In genomic region chr11:13963169-13963948, GRCh38 we compare ENCODE assay signal across 8 cellular contexts. TPM values are rescaled to one million over a fixed set of nuclear protein-coding genes. Genes with fewer than 3 reads are reported as not detected.
A peak's percentile ranks its signal among the peaks of the same experiment; 100 is the strongest.
DNase-seq lines count a peak whose midpoint lies in the region; ATAC-seq, FAIRE-seq and TF ChIP-seq lines count a peak whose summit lies in the region.

No MANE protein-coding gene starts in this region.

- H3K4me3 ChIP-seq in ovary (peak overlapping the region; percentile 53), gastrocnemius medialis (peak overlapping the region in 2 of 4 donors; percentile 18 to 28)

- peak overlapping the region; percentile 54 to 59 for H3K27ac ChIP-seq in ovary
- no peak overlapping the region for H3K27ac ChIP-seq in gastrocnemius medialis

- TF ChIP-seq CTCF in ovary (IDR thresholded peaks at IDR 0.05) (no peak), gastrocnemius medialis (IDR thresholded peaks at IDR 0.05 in 4 of 5, conservative IDR thresholded peaks at IDR 0.05 in 1 of 5) (no peak), CD14-positive monocyte (IDR thresholded peaks at IDR 0.05) (no peak)

- H3K4me3 Mint-ChIP-seq in CD14-positive monocyte: peak overlapping the region in 1 of 2 donors; percentile 80

- peaks cover 0 to 5% (median 0%) of the 10 kb centered on the region in 7 donors for H3K9me3 Mint-ChIP-seq in CD14-positive monocyte

- TF ChIP-seq POLR2A in ovary (IDR thresholded peaks at IDR 0.05) (no peak), gastrocnemius medialis (IDR thresholded peaks at IDR 0.05) (no peak)

- no peaks in the 10 kb centered on the region; the same call in 1 of the 2 replicates for H3K9me3 ChIP-seq in ES-I3 (ENCODE audit: control insufficient read depth, insufficient read depth, low read length)
- H3K9me3 ChIP-seq in ovary: no peaks in the 10 kb centered on the region
- H3K9me3 ChIP-seq in gastrocnemius medialis: no peaks in the 10 kb centered on the region

- H3K36me3 ChIP-seq in ES-I3 (ENCODE audit: insufficient read depth, low read length): no peaks in the 10 kb centered on the region
- no peaks in the 10 kb centered on the region for H3K36me3 ChIP-seq in ovary
- H3K36me3 ChIP-seq in gastrocnemius medialis: no peaks in the 10 kb centered on the region

- intact Hi-C loops in ovary (cut with DNase I) (loop anchor here in 1 of 4 donors (10.0 kb wide), 1 partner anchor 61 kb away; no protein-coding TSS in a partner anchor), gastrocnemius medialis (cut with DNase I; ENCODE audit: low total_unique reads) (no loop called here), CD14-positive monocyte (cut with micrococcal nuclease) (no loop called here)

- no peak for ATAC-seq in gastrocnemius medialis

- H3K4me1 Mint-ChIP-seq in CD14-positive monocyte: peaks cover 6% of the 10 kb centered on the region

- H3K9ac ChIP-seq in ES-I3 (ENCODE audit: low read depth, low read length): peak overlapping the region; percentile 71

- FAIRE-seq in frontal cortex (lab: Jason Lieb, UNC): no peak

- 1 to 2% (median 1%) methylated on average over 23 to 60 of the region's 60 CpGs for WGBS in ovary, 3 donors

- peaks cover 26% of the 10 kb centered on the region for H3K4me1 ChIP-seq in ES-I3 (ENCODE audit: insufficient read depth, low read length)
- peaks cover 2% of the 10 kb centered on the region for H3K4me1 ChIP-seq in ovary (ENCODE audit: insufficient read depth)
- H3K4me1 ChIP-seq in gastrocnemius medialis: peaks cover 0 to 3% of the 10 kb centered on the region in 2 donors

- TF ChIP-seq EP300 in ovary (IDR thresholded peaks at IDR 0.05): no peak

- H3K27ac Mint-ChIP-seq in CD14-positive monocyte: no peak overlapping the region

- H3K27me3 Mint-ChIP-seq in CD14-positive monocyte (ENCODE audit: low read depth in 3 of 3): peaks cover 63 to 87% (median 73%) of the 10 kb centered on the region in 3 donors

- H3K27me3 ChIP-seq in ovary: no peaks in the 10 kb centered on the region
- peaks cover 44 to 58% (median 44%) of the 10 kb centered on the region in 3 donors for H3K27me3 ChIP-seq in gastrocnemius medialis

- peak; percentile 44 to 49 for DNase-seq in activated CD4-positive, alpha-beta T cell treated with anti-CD3 and anti-CD28 coated beads, Interleukin-2, amount 50 U/mL, for 48 hours
- DNase-seq in frontal cortex (ENCODE audit: low spot score in 2 of 2): peak; percentile 33 to 41
- DNase-seq in ovary: peak in 4 of 5 donors; percentile 50 to 67 (median 60)
- no peak for DNase-seq in gastrocnemius medialis
- DNase-seq in CD14-positive monocyte (ENCODE audit: low spot score): no peak
- no peak for DNase-seq in DMS153 treated with DMSO at 0.1 percent for 48 hours (lab: John Stamatoyannopoulos, UW; ENCODE audit: unreplicated experiment)
- DNase-seq in SHP77 (lab: John Stamatoyannopoulos, UW): no peak

- in situ Hi-C loops in gastrocnemius medialis (cut with MboI; ENCODE audit: low sequenced_read_pairs in 4 of 4): loop anchor here in 1 of 4 donors (25.0 kb wide), 1 partner anchor 274 kb away; no protein-coding TSS in a partner anchor

- H3K36me3 Mint-ChIP-seq in CD14-positive monocyte: peaks cover 0 to 2% of the 10 kb centered on the region in 2 donors

RNA-seq across cellular contexts. Expression of gene SPON1, which starts 0.8 kb away (rescaled TPM):
- total RNA-seq in frontal cortex (33.4 TPM), ovary (100 to 1,000 TPM in 3 of 7 donors, 10 to 100 TPM in 4; 11.9 to 112 (median 56.4) TPM), gastrocnemius medialis (1 to 10 TPM in 1 of 4 donors, under 1 TPM in 3; 0.10 to 1.6 (median 0.36) TPM)
- polyA plus RNA-seq in ovary (10 to 100 TPM; 18.5 to 69.8 TPM), CD14-positive monocyte (not detected)

Comparison
In these comparisons a context has a peak if more than half of its experiments do, and no peak if none do; other contexts are left out.
1. DNase-seq: peak in activated CD4-positive, alpha-beta T cell treated with anti-CD3 and anti-CD28 coated beads, Interleukin-2, amount 50 U/mL, for 48 hours (2 of 2), frontal cortex (2 of 2) and ovary (4 of 5); none in gastrocnemius medialis (0 of 2), CD14-positive monocyte (single experiment), DMS153 treated with DMSO at 0.1 percent for 48 hours (single experiment) and SHP77 (0 of 2).
2. H3K27ac ChIP-seq: peak in ovary (2 of 2); none in gastrocnemius medialis (0 of 4).
3. RNA of gene SPON1, which starts 0.8 kb away (total RNA-seq): 11.9 to 112 TPM in ovary and 33.4 TPM in frontal cortex (single experiment); 0.10 to 1.6 TPM in gastrocnemius medialis; every median in the first group is over 4 times any median in the second.